In the genomic region with DNA sequence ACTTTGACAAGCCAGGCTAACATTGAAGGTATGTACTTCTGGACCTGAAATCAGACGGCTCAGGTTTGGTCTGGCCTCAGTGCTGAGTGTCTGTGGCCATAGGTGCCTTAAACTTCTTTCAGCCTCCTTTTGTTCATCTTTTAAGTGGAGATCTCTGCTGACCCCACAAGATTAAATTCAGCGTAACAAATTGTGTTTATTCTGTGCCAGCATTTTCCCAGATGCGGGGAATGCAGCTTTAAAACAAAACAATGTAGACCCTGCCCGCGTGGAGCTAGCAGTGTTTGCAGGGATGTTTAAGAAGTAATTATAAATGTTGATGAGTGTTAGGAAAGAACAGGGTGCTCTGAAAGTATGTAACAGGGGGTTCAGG, we compare ENCODE assay signal across 8 cellular contexts. TPM values are rescaled to one million over a fixed set of nuclear protein-coding genes. Genes with fewer than 3 reads are reported as not detected.
DNase-seq lines count a peak whose midpoint lies in the region; ATAC-seq and TF ChIP-seq lines count a peak whose summit lies in the region.

No MANE protein-coding gene starts in this region.

- ATAC-seq in Right ventricle myocardium superior (ENCODE audit: poor library complexity): no peak
- no peak for ATAC-seq in mucosa of descending colon
- no peak for ATAC-seq in GM18873 (IDR thresholded peaks at IDR 0.05; ENCODE audit: low FRiP score, unreplicated experiment)
- no peak for ATAC-seq in GM21360 (IDR thresholded peaks at IDR 0.05; ENCODE audit: unreplicated experiment)

- no peaks in the 10 kb centered on the region for H3K36me3 ChIP-seq in right atrium auricular region
- no peaks in the 10 kb centered on the region for H3K36me3 ChIP-seq in breast epithelium
- H3K36me3 ChIP-seq in mucosa of descending colon (ENCODE audit: low read depth): no peaks in the 10 kb centered on the region

- H3K27me3 ChIP-seq in right atrium auricular region (no peaks in the 10 kb centered on the region), breast epithelium (no peaks in the 10 kb centered on the region)

- peak overlapping the region; percentile 99 to 100 for H3K27ac ChIP-seq in right atrium auricular region
- H3K27ac ChIP-seq in breast epithelium: peak overlapping the region; percentile 99 to 100

- H3K9me3 ChIP-seq in right atrium auricular region (no peaks in the 10 kb centered on the region), breast epithelium (no peaks in the 10 kb centered on the region), mucosa of descending colon (no peaks in the 10 kb centered on the region)

- DNase-seq in right atrium auricular region (ENCODE audit: low spot score) (no peak), Right ventricle myocardium superior (no peak), breast epithelium (ENCODE audit: low spot score in 2 of 2) (no peak), mucosa of descending colon (no peak), cortex of kidney (lab: John Stamatoyannopoulos, UW) (no peak), NCI-H2196 treated with DMSO at 0.1 percent for 48 hours (lab: John Stamatoyannopoulos, UW; ENCODE audit: unreplicated experiment) (no peak)

- TF ChIP-seq POLR2A in breast epithelium (IDR thresholded peaks at IDR 0.05): no peak

- H3K4me1 ChIP-seq in right atrium auricular region (peaks cover 0 to 71% of the 10 kb centered on the region in 2 donors), breast epithelium (peaks cover 6 to 21% of the 10 kb centered on the region in 2 donors), mucosa of descending colon (ENCODE audit: low read depth) (peaks cover 69% of the 10 kb centered on the region)

- TF ChIP-seq CTCF in right atrium auricular region (IDR thresholded peaks at IDR 0.05): no peak
- no peak for TF ChIP-seq CTCF in breast epithelium (IDR thresholded peaks at IDR 0.05)
- TF ChIP-seq CTCF in mucosa of descending colon (IDR thresholded peaks at IDR 0.05): no peak

- H3K4me3 ChIP-seq in right atrium auricular region (peak overlapping the region; percentile 99), breast epithelium (peak overlapping the region; percentile 86 to 100 (median 98)), mucosa of descending colon (peak overlapping the region; percentile 95)

- intact Hi-C loops in Right ventricle myocardium superior (cut with DNase I): no loop called here
- intact Hi-C loops in breast epithelium (cut with DNase I; ENCODE audit: low total_unique reads): no loop called here
- intact Hi-C loops in mucosa of descending colon (cut with DNase I, micrococcal nuclease): no loop called here

RNA-seq across cellular contexts. Expression of a gene that starts 0.9 kb away (rescaled TPM):
- total RNA-seq in right atrium auricular region (100 to 1,000 TPM in 1 of 2 donors, 10 to 100 TPM in 1; 58.9 to 111 TPM), Right ventricle myocardium superior (72.6 TPM), breast epithelium (100 to 1,000 TPM; 244 to 285 (median 244) TPM), mucosa of descending colon (100 to 1,000 TPM; 357 to 488 (median 444) TPM)

RNA-seq across cellular contexts. Expression of a gene that starts 55.6 kb away (rescaled TPM):
- 10 to 100 TPM; 30.0 to 34.6 TPM for total RNA-seq in right atrium auricular region
- 37.7 TPM for total RNA-seq in Right ventricle myocardium superior
- total RNA-seq in breast epithelium: 100 to 1,000 TPM in 2 of 3 donors, 10 to 100 TPM in 1; 84.0 to 126 (median 108) TPM
- total RNA-seq in mucosa of descending colon: 10 to 100 TPM; 16.7 to 63.1 (median 39.1) TPM
